ENCODE assay signal across 8 cellular contexts in genomic region chr19:2475702-2476450, GRCh38. TPM values are rescaled to one million over a fixed set of nuclear protein-coding genes. Genes with fewer than 3 reads are reported as not detected.
DNase-seq lines count a peak whose midpoint lies in the region; ATAC-seq, FAIRE-seq and TF ChIP-seq lines count a peak whose summit lies in the region.

Gene GADD45B (plus strand): TSS chr19:2476127. CDS start chr19:2476359, 232 bp downstream.

- H3K4me3 Mint-ChIP-seq in T-helper 2 cell treated with Interferon-gamma antibody and Interleukin-4, amounts not matched to agents 5 μg/mL and 100 μg/mL, for 36 hours, result peak within 1 kb of the TSS; percentile 100

- FAIRE-seq in urothelium cell line (lab: Jason Lieb, UNC), result no peak

- no peak for TF ChIP-seq CTCF in right atrium auricular region (IDR thresholded peaks at IDR 0.05)

- peak; percentile 50 for ATAC-seq in HG02938 (IDR thresholded peaks at IDR 0.05; ENCODE audit: unreplicated experiment)

- DNase-seq in NCI-H187 treated with DMSO at 0.1 percent for 48 hours (lab: John Stamatoyannopoulos, UW) (peak; percentile 89), anterior cingulate cortex (lab: John Stamatoyannopoulos, UW) (peak; percentile 65 to 99 (median 95)), right atrium auricular region (ENCODE audit: low spot score) (peak; percentile 99), pulmonary artery endothelial cell (ENCODE audit: low read depth, low spot score) (peak; percentile 91), urothelium cell line (ENCODE audit: low spot score) (peak; percentile 95)
- peak; percentile 96 for DNase-seq in T-helper 2 cell treated with Interferon-gamma antibody and Interleukin-4, amounts not matched to agents 5 μg/mL and 100 μg/mL, for 36 hours (ENCODE audit: low spot score)

- peaks cover 11% of the 10 kb centered on the region for H3K4me1 Mint-ChIP-seq in T-helper 2 cell treated with Interferon-gamma antibody and Interleukin-4, amounts not matched to agents 5 μg/mL and 100 μg/mL, for 36 hours (ENCODE audit: low read depth)

- no peaks in the 10 kb centered on the region for H3K9me3 ChIP-seq in right atrium auricular region

- H3K4me3 ChIP-seq in right atrium auricular region, result peak within 1 kb of the TSS; percentile 89 to 96

- H3K27ac ChIP-seq in right atrium auricular region, result peak within 1 kb of the TSS; percentile 95 to 98

- no peaks in the 10 kb centered on the region for H3K9me3 Mint-ChIP-seq in T-helper 2 cell treated with Interferon-gamma antibody and Interleukin-4, amounts not matched to agents 5 μg/mL and 100 μg/mL, for 36 hours

- H3K36me3 ChIP-seq in right atrium auricular region, result peaks cover 19% of the 10 kb centered on the region

- H3K27me3 ChIP-seq in right atrium auricular region, result no peaks in the 10 kb centered on the region

- peaks cover 0 to 39% of the 10 kb centered on the region in 2 donors for H3K4me1 ChIP-seq in right atrium auricular region

- peaks cover 26% of the 10 kb centered on the region for H3K36me3 Mint-ChIP-seq in T-helper 2 cell treated with Interferon-gamma antibody and Interleukin-4, amounts not matched to agents 5 μg/mL and 100 μg/mL, for 36 hours (ENCODE audit: low read depth)

- peaks cover 2% of the 10 kb centered on the region for H3K27me3 Mint-ChIP-seq in T-helper 2 cell treated with Interferon-gamma antibody and Interleukin-4, amounts not matched to agents 5 μg/mL and 100 μg/mL, for 36 hours (ENCODE audit: low read depth)

- TF ChIP-seq POLR2A in GM15510 (IDR thresholded peaks at IDR 0.05; ENCODE audit: borderline replicate concordance, extremely low read depth, insufficient read length), result peak; percentile 100

- H3K27ac Mint-ChIP-seq in T-helper 2 cell treated with Interferon-gamma antibody and Interleukin-4, amounts not matched to agents 5 μg/mL and 100 μg/mL, for 36 hours, result peak within 1 kb of the TSS; percentile 93

RNA-seq across cellular contexts. Expression of gene GADD45B, which starts in this region (rescaled TPM):
- 100 to 1,000 TPM; 205 to 218 TPM for total RNA-seq in right atrium auricular region
- 28.4 and 75.6 TPM in 2 replicates for total RNA-seq in pulmonary artery endothelial cell

Comparison
In these comparisons a context has a peak if more than half of its experiments do, and no peak if none do; other contexts are left out.
1. Peak in every context shown above with its lines: DNase-seq, ATAC-seq, H3K4me3 ChIP-seq and H3K27ac ChIP-seq.